Comparison of ENCODE assay signal across 8 cellular contexts in the genomic region with DNA sequence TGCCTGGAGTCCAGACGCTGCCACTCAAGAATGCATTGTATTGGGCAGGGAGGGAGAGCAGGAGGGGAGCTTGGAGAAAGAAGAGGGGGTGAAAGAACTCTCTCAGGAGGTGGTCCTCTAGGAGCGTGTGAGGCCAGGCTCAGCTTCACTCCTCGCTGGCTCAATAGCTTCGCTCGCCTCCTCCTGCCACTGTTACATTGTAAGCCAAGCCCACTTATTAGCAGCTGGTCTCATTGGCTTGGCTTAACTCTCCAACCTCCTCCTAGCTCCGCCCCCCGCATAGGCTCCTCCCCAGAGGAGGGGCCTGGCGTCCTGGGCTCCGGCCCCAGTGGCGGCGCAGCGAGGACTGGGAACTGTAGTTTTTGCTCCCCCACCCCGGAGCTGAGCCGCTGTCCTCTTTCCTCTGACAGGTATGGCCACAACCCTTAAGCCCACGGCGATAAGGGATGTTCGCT. TPM values are rescaled to one million over a fixed set of nuclear protein-coding genes. Genes with fewer than 3 reads are reported as not detected.
DNase-seq lines count a peak whose midpoint lies in the region; ATAC-seq and TF ChIP-seq lines count a peak whose summit lies in the region.

A gene (minus strand): TSS at position 165 of the 455 bp plus-strand sequence. CDS start 317 bp downstream, outside the sequence.

- H3K4me3 ChIP-seq in AG09309 (ENCODE audit: control insufficient read depth, low read depth, low read length) (peak within 1 kb of the TSS; percentile 10), left lung (peak within 1 kb of the TSS; percentile 12 to 22)

- no peak within 1 kb of the TSS for H3K27ac ChIP-seq in left lung

- TF ChIP-seq CTCF in AG09309 (IDR thresholded peaks at IDR 0.05; ENCODE audit: control insufficient read depth, insufficient read depth, low read depth, low read length, missing control alignments) (no peak), left lung (IDR thresholded peaks at IDR 0.05) (no peak)

- ATAC-seq in GM19043 (IDR thresholded peaks at IDR 0.05; ENCODE audit: low read depth, unreplicated experiment) = peak; percentile 73
- peak; percentile 95 for ATAC-seq in HG03280 (IDR thresholded peaks at IDR 0.05; ENCODE audit: unreplicated experiment)
- peak; percentile 99 for ATAC-seq in left lung

- H3K4me1 ChIP-seq in left lung = peaks cover 13 to 28% of the 10 kb centered on the region in 2 donors

- intact Hi-C loops in left lung (cut with DNase I) = loop anchor here in 1 of 2 donors (10.0 kb wide), 1 partner anchor 305 kb away; a partner anchor contains a TSS

- no peaks in the 10 kb centered on the region for H3K36me3 ChIP-seq in left lung

- no peaks in the 10 kb centered on the region for H3K9me3 ChIP-seq in left lung

- H3K27me3 ChIP-seq in left lung = peaks cover 6 to 44% of the 10 kb centered on the region in 2 donors

- DNase-seq in AG09309 (ENCODE audit: low read depth) (no peak), NCI-H446 (lab: John Stamatoyannopoulos, UW) (peak; percentile 89 to 97), dermis blood vessel endothelial cell (peak; percentile 93), left lung (peak; percentile 91 to 96)
- peak; percentile 89 for DNase-seq in activated CD4-positive, alpha-beta T cell treated with anti-CD3 and anti-CD28 coated beads for 48 hours
- DNase-seq in stimulated activated CD4-positive, alpha-beta T cell treated with anti-CD3 and anti-CD28 coated beads, Interleukin-2, amount 100 ng/mL, for 48 hours = peak; percentile 71 to 74

RNA-seq across cellular contexts. Expression of the gene that starts here (rescaled TPM):
- total RNA-seq in dermis blood vessel endothelial cell (1.7 and 3.6 TPM in 2 replicates), left lung (1 to 10 TPM; 1.9 to 2.2 TPM)
